Comparison of ENCODE assay signal across 11 cellular contexts in the genomic region with DNA sequence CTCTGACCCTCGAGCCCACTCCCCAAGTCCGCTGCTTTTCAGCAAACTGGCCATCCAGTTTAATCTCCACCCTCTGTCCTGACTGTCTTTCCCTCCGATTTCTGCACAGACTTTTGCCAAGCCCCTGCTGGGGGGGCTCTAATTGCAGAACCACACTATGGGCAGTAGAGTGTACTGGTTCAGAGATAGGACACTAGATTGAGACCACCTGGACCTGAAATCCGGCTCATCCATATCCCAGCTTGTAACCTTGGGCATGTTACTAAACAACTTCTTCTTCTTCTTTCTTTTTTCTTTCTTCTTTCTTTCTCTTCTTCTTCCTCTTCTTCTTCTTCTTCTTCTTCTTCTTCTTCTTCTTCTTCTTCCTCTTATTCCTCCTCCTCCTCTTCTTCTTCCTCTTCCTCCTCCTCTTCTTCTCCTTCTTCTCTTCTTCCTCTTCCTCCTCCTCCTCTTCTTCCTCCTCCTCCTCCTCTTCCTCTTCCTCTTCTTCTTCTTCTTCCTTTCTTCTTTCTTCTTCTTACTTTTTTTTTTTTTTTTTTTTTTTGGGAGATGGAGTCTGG. TPM values are rescaled to one million over a fixed set of nuclear protein-coding genes. Genes with fewer than 3 reads are reported as not detected.
A peak's percentile ranks its signal among the peaks of the same experiment; 100 is the strongest.
DNase-seq lines count a peak whose midpoint lies in the region; ATAC-seq, FAIRE-seq and TF ChIP-seq lines count a peak whose summit lies in the region.
"Had no signal": no experiment of that assay in that cellular context is flagged by ENCODE, and none has a peak within 500 bp of the region (broad histone marks: within the 10 kb centered on the region; RNA-seq: fewer than 3 reads in every experiment).

No MANE protein-coding gene starts in this region.

- TF ChIP-seq EP300 in SK-N-SH (IDR thresholded peaks at IDR 0.05; ENCODE audit: borderline replicate concordance in 1 of 2, low read depth in 1 of 2, low read length in 1 of 2) (no peak), suprapubic skin (IDR thresholded peaks at IDR 0.05) (no peak)

- H3K4me3 ChIP-seq in heart right ventricle (peak overlapping the region in 7 of 10 donors; percentile 14 to 48 (median 33)), SK-N-SH (ENCODE audit: low read depth in 2 of 2, low read length in 1 of 2) (peak overlapping the region; percentile 37 to 44; a peak in 1 of 4 replicates), iPS-18c (ENCODE audit: insufficient read depth, low read depth, low read length) (peak overlapping the region; percentile 58; the same call in 1 of the 2 replicates), suprapubic skin (peak overlapping the region; percentile 14)

- TF ChIP-seq CTCF in heart right ventricle (IDR thresholded peaks at IDR 0.05), result no peak
- TF ChIP-seq CTCF in SK-N-SH (IDR thresholded peaks at IDR 0.05), result peak; percentile 17; the same call in 1 of the 2 replicates
- no peak for TF ChIP-seq CTCF in suprapubic skin (IDR thresholded peaks at IDR 0.05)

- H3K9ac ChIP-seq in SK-N-SH, result no peak overlapping the region

- peak overlapping the region; percentile 78 for H3K4me2 ChIP-seq in SK-N-SH

- no peaks in the 10 kb centered on the region for H4K20me1 ChIP-seq in SK-N-SH (ENCODE audit: insufficient read depth)

- H3F3A ChIP-seq in SK-N-SH (replicated peaks; ENCODE audit: insufficient read depth), result peaks cover 15% of the 10 kb centered on the region

- H2AFZ ChIP-seq in SK-N-SH (ENCODE audit: low read depth), result no peak overlapping the region

- H3K4me1 ChIP-seq in heart right ventricle (peaks cover 10 to 37% (median 29%) of the 10 kb centered on the region in 9 donors), SK-N-SH (ENCODE audit: control insufficient read depth in 1 of 2, insufficient read depth in 2 of 2, low read depth in 1 of 2, low read length in 1 of 2) (peaks cover 5 to 23% of the 10 kb centered on the region in 2 experiments; a peak in 2 of 4 replicates), suprapubic skin (peaks cover 24% of the 10 kb centered on the region)

- no peak for TF ChIP-seq RAD21 in SK-N-SH (IDR thresholded peaks at IDR 0.05; ENCODE audit: low read length)

- no peak for TF ChIP-seq POLR2A in suprapubic skin (IDR thresholded peaks at IDR 0.05)

- H3K36me3 ChIP-seq in heart right ventricle (no peaks in the 10 kb centered on the region), SK-N-SH (replicated peaks in 1 of 2; ENCODE audit: control insufficient read depth in 1 of 2, insufficient read depth in 2 of 2, low read length in 1 of 2) (no peaks in the 10 kb centered on the region), suprapubic skin (no peaks in the 10 kb centered on the region)

- H3K27ac ChIP-seq in heart right ventricle, result no peak overlapping the region
- H3K27ac ChIP-seq in SK-N-SH (ENCODE audit: low read depth in 2 of 2, low read length in 1 of 2), result no peak overlapping the region
- H3K27ac ChIP-seq in suprapubic skin, result no peak overlapping the region

- CTCF ChIA-PET in SK-N-SH (lab: Yijun Ruan, JAX), result interaction anchor here (0.6 to 12.9 kb wide), 65 partner anchors 10 to 285 kb away, joined by 3 to 308 read pairs (median 5); a partner anchor contains a TSS

- ATAC-seq in heart right ventricle, result no peak
- ATAC-seq in Right ventricle myocardium inferior, result no peak
- no peak for ATAC-seq in GM21825 (IDR thresholded peaks at IDR 0.05; ENCODE audit: unreplicated experiment)

- H3K27me3 ChIP-seq in heart right ventricle (peaks cover 20 to 71% (median 60%) of the 10 kb centered on the region in 7 donors), SK-N-SH (ENCODE audit: insufficient read depth) (no peaks in the 10 kb centered on the region), suprapubic skin (peaks cover 64% of the 10 kb centered on the region)

- WGBS in heart right ventricle, 2 donors, result 13 to 20% methylated on average over 4 of the region's 4 CpGs
- 2% methylated on average over 4 of the region's 4 CpGs for WGBS in SK-N-SH (ENCODE audit: low lambda C conversion rate)
- WGBS in suprapubic skin, result 15% methylated on average over 4 of the region's 4 CpGs

- intact Hi-C loops in heart right ventricle (cut with DNase I), result loop anchor here in 6 of 10 donors (5.0 to 10.0 kb wide), 9 partner anchors 36 to 243 kb away; a partner anchor contains a TSS
- intact Hi-C loops in Right ventricle myocardium inferior (cut with DNase I), result loop anchor here (5.0 kb wide), 1 partner anchor 91 kb away; no protein-coding TSS in a partner anchor

- H3K9me3 ChIP-seq in heart right ventricle, result no peaks in the 10 kb centered on the region
- H3K9me3 ChIP-seq in SK-N-SH, result no peaks in the 10 kb centered on the region
- H3K9me3 ChIP-seq in iPS-18c (ENCODE audit: control insufficient read depth, insufficient read depth, low read length), result no peaks in the 10 kb centered on the region
- no peaks in the 10 kb centered on the region for H3K9me3 ChIP-seq in suprapubic skin

- H3K79me2 ChIP-seq in SK-N-SH (ENCODE audit: insufficient read depth), result no peaks in the 10 kb centered on the region

- FAIRE-seq in GM19239 (lab: Jason Lieb, UNC), result no peak
- FAIRE-seq: D721Med had no signal

- POLR2A ChIA-PET in SK-N-SH (lab: Yijun Ruan, JAX), result interaction anchor here (0.7 to 2.7 kb wide), 3 partner anchors 15 to 36 kb away, joined by 3 to 15 read pairs (median 4); no protein-coding TSS in a partner anchor

- DNase-seq in heart right ventricle (no peak), Right ventricle myocardium inferior (ENCODE audit: missing footprints) (no peak), SK-N-SH (no peak), suprapubic skin (ENCODE audit: low spot score in 2 of 2) (no peak), GM19239 (ENCODE audit: insufficient read length, low spot score) (no peak), epidermal melanocyte (ENCODE audit: insufficient read length, low spot score) (no peak)
- DNase-seq: activated gamma-delta T cell had no signal

- H3K9me2 ChIP-seq in SK-N-SH, result no peaks in the 10 kb centered on the region

TF ChIP-seq in SK-N-SH, 30 proteins besides CTCF, POLR2A, EP300 and RAD21 (continues in another document):
- TF ChIP-seq, protein P1, sequence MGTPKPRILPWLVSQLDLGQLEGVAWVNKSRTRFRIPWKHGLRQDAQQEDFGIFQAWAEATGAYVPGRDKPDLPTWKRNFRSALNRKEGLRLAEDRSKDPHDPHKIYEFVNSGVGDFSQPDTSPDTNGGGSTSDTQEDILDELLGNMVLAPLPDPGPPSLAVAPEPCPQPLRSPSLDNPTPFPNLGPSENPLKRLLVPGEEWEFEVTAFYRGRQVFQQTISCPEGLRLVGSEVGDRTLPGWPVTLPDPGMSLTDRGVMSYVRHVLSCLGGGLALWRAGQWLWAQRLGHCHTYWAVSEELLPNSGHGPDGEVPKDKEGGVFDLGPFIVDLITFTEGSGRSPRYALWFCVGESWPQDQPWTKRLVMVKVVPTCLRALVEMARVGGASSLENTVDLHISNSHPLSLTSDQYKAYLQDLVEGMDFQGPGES (IDR thresholded peaks at IDR 0.05; ENCODE audit: low read depth, low read length), result no peak
- TF ChIP-seq MEF2A (IDR thresholded peaks at IDR 0.05; ENCODE audit: borderline replicate concordance, low read depth), result no peak
- no peak for TF ChIP-seq GATA2 (CRISPR knock-in tag; IDR thresholded peaks at IDR 0.05)
- no peak for TF ChIP-seq NRF1 (IDR thresholded peaks at IDR 0.05; ENCODE audit: low read depth, low read length)
- TF ChIP-seq TAF1 (IDR thresholded peaks at IDR 0.05; ENCODE audit: borderline replicate concordance, low read depth, low read length), result no peak
- TF ChIP-seq, protein P2, sequence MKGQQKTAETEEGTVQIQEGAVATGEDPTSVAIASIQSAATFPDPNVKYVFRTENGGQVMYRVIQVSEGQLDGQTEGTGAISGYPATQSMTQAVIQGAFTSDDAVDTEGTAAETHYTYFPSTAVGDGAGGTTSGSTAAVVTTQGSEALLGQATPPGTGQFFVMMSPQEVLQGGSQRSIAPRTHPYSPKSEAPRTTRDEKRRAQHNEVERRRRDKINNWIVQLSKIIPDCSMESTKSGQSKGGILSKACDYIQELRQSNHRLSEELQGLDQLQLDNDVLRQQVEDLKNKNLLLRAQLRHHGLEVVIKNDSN (IDR thresholded peaks at IDR 0.05; ENCODE audit: borderline replicate concordance, low read depth), result no peak
- TF ChIP-seq, protein P3, sequence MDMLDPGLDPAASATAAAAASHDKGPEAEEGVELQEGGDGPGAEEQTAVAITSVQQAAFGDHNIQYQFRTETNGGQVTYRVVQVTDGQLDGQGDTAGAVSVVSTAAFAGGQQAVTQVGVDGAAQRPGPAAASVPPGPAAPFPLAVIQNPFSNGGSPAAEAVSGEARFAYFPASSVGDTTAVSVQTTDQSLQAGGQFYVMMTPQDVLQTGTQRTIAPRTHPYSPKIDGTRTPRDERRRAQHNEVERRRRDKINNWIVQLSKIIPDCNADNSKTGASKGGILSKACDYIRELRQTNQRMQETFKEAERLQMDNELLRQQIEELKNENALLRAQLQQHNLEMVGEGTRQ (IDR thresholded peaks at IDR 0.05; ENCODE audit: borderline replicate concordance, low read depth, low read length), result no peak

RNA-seq across cellular contexts. Expression of a gene that starts 7.7 kb away (rescaled TPM):
- total RNA-seq in heart right ventricle (under 1 TPM in 3 of 10 donors, not detected in 7; 0.15 to 0.38 (median 0.35) TPM), Right ventricle myocardium inferior (not detected), suprapubic skin (not detected)
- polyA plus RNA-seq in heart right ventricle (under 1 TPM; 0.06 to 0.51 TPM), SK-N-SH (2012; rRNA removed) (0.03 TPM in 1 of 2 replicates, not detected in the other)
- 0.04 and 0.09 TPM in 2 replicates for polyA plus RNA-seq in SK-N-SH (2012; cell fraction: cytosol; rRNA removed)
- polyA plus RNA-seq in SK-N-SH (2012; cell fraction: nucleus; rRNA removed), result 0.07 and 0.25 TPM in 2 replicates
- total RNA-seq: myocyte had no signal

RNA-seq across cellular contexts. Expression of a gene that starts 34.6 kb away (rescaled TPM):
- total RNA-seq in heart right ventricle, result 10 to 100 TPM in 2 of 10 donors, 1 to 10 TPM in 8; 3.8 to 12.4 (median 7.1) TPM
- polyA plus RNA-seq in heart right ventricle, result 10 to 100 TPM in 1 of 2 donors, 1 to 10 TPM in 1; 6.2 to 13.7 TPM
- 8.1 TPM for total RNA-seq in Right ventricle myocardium inferior
- polyA plus RNA-seq in SK-N-SH (2012; rRNA removed), result 1.2 and 1.7 TPM in 2 replicates
- 0.68 and 1.3 TPM in 2 replicates for polyA plus RNA-seq in SK-N-SH (2012; cell fraction: cytosol; rRNA removed)
- polyA plus RNA-seq in SK-N-SH (2012; cell fraction: nucleus; rRNA removed), result 6.6 and 6.8 TPM in 2 replicates
- total RNA-seq in suprapubic skin, result 1 to 10 TPM; 2.4 to 5.7 (median 3.8) TPM
